1 cellular context compared by ENCODE assay signal in genomic region chr14:73606271-73606670, GRCh38.
TF ChIP-seq lines count a peak whose summit lies in the region.

No MANE protein-coding gene starts in this region.

TF ChIP-seq in GM12878, 131 proteins besides CTCF, POLR2A, EP300 and RAD21:
- TF ChIP-seq NFIC (IDR thresholded peaks at IDR 0.05; ENCODE audit: low read depth, low read length) (no peak), STAT1 (conservative IDR thresholded peaks at IDR 0.05) (no peak), RAD51 (IDR thresholded peaks at IDR 0.05) (no peak), IRF5 (IDR thresholded peaks at IDR 0.05; ENCODE audit: borderline replicate concordance) (no peak), RFX5 (IDR thresholded peaks at IDR 0.05; ENCODE audit: low read depth, low read length) (no peak), NR2C2 (IDR thresholded peaks at IDR 0.05; ENCODE audit: borderline replicate concordance, control insufficient read depth, insufficient read length, low read depth) (no peak), CBFB (IDR thresholded peaks at IDR 0.05; ENCODE audit: low read depth) (no peak), SMAD1 (IDR thresholded peaks at IDR 0.05; ENCODE audit: low read depth, partially characterized antibody) (no peak), FOXM1 (IDR thresholded peaks at IDR 0.05; ENCODE audit: low read depth, low read length) (0 out of 2 replicates have a peak, but pooled peaks have one; percentile 18), ZNF207 (IDR thresholded peaks at IDR 0.05; ENCODE audit: borderline replicate concordance) (no peak), CHD1 (IDR thresholded peaks at IDR 0.05; ENCODE audit: low read depth, low read length) (no peak), ZBTB33 (IDR thresholded peaks at IDR 0.05) (no peak), ZNF24 (IDR thresholded peaks at IDR 0.05) (no peak), FOXK2 (IDR thresholded peaks at IDR 0.05) (no peak), CHD2 (IDR thresholded peaks at IDR 0.05; ENCODE audit: borderline replicate concordance, low read depth, low read length) (no peak), NRF1 (conservative IDR thresholded peaks at IDR 0.05; ENCODE audit: low read depth, low read length) (no peak), JUNB (IDR thresholded peaks at IDR 0.05) (peak; percentile 56), RUNX3 (IDR thresholded peaks at IDR 0.05; ENCODE audit: low read length) (0 out of 2 replicates have a peak, but pooled peaks have one; percentile 27), IRF3 (IDR thresholded peaks at IDR 0.05) (no peak)
- TF ChIP-seq, protein P1, sequence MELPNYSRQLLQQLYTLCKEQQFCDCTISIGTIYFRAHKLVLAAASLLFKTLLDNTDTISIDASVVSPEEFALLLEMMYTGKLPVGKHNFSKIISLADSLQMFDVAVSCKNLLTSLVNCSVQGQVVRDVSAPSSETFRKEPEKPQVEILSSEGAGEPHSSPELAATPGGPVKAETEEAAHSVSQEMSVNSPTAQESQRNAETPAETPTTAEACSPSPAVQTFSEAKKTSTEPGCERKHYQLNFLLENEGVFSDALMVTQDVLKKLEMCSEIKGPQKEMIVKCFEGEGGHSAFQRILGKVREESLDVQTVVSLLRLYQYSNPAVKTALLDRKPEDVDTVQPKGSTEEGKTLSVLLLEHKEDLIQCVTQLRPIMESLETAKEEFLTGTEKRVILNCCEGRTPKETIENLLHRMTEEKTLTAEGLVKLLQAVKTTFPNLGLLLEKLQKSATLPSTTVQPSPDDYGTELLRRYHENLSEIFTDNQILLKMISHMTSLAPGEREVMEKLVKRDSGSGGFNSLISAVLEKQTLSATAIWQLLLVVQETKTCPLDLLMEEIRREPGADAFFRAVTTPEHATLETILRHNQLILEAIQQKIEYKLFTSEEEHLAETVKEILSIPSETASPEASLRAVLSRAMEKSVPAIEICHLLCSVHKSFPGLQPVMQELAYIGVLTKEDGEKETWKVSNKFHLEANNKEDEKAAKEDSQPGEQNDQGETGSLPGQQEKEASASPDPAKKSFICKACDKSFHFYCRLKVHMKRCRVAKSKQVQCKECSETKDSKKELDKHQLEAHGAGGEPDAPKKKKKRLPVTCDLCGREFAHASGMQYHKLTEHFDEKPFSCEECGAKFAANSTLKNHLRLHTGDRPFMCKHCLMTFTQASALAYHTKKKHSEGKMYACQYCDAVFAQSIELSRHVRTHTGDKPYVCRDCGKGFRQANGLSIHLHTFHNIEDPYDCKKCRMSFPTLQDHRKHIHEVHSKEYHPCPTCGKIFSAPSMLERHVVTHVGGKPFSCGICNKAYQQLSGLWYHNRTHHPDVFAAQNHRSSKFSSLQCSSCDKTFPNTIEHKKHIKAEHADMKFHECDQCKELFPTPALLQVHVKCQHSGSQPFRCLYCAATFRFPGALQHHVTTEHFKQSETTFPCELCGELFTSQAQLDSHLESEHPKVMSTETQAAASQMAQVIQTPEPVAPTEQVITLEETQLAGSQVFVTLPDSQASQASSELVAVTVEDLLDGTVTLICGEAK (IDR thresholded peaks at IDR 0.05; ENCODE audit: borderline replicate concordance): no peak
